Comparison of ENCODE assay signal across 1 cellular context in the genomic region with DNA sequence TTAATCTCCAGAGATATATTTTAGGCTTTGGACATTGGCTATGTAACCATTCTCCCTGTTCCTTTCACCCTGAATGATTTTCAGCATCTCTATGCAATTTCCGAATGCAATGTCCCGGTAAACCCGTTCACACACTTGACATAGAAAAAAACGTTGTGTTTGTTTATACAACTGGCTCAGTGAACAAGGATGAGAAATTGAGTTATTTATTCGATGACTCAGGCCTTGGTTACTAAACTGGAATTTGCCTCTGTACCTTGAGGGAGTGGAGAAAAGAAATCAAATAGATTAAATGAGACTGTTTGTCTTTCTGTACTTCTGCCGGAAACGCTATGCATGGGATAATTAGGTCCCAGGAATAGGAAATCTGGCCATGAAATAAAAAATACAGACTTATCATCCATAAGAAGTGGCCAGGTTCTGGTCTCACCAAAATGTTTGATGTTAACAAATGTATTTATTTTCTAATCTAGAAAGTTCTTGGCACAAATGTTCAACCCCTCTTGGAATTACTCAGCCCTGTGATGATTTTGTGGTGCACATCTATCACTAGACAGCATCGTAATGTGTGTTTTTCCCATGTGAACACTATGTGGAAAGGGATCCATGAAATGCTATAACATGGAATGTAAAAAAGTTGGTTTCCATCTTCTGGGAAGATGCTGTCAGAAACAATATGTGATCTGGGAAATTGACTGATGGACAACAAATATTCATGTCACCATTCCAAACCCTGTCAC.
TF ChIP-seq lines count a peak whose summit lies in the region.

No MANE protein-coding gene starts in this region.

TF ChIP-seq in A549, 52 proteins besides CTCF, POLR2A, EP300 and RAD21 (continued from another document):
- TF ChIP-seq, protein P1, sequence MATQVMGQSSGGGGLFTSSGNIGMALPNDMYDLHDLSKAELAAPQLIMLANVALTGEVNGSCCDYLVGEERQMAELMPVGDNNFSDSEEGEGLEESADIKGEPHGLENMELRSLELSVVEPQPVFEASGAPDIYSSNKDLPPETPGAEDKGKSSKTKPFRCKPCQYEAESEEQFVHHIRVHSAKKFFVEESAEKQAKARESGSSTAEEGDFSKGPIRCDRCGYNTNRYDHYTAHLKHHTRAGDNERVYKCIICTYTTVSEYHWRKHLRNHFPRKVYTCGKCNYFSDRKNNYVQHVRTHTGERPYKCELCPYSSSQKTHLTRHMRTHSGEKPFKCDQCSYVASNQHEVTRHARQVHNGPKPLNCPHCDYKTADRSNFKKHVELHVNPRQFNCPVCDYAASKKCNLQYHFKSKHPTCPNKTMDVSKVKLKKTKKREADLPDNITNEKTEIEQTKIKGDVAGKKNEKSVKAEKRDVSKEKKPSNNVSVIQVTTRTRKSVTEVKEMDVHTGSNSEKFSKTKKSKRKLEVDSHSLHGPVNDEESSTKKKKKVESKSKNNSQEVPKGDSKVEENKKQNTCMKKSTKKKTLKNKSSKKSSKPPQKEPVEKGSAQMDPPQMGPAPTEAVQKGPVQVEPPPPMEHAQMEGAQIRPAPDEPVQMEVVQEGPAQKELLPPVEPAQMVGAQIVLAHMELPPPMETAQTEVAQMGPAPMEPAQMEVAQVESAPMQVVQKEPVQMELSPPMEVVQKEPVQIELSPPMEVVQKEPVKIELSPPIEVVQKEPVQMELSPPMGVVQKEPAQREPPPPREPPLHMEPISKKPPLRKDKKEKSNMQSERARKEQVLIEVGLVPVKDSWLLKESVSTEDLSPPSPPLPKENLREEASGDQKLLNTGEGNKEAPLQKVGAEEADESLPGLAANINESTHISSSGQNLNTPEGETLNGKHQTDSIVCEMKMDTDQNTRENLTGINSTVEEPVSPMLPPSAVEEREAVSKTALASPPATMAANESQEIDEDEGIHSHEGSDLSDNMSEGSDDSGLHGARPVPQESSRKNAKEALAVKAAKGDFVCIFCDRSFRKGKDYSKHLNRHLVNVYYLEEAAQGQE (IDR thresholded peaks at IDR 0.05): no peak
- TF ChIP-seq CBX2 (IDR thresholded peaks at IDR 0.05; ENCODE audit: borderline replicate concordance, low read depth) (no peak), FOXS1 (CRISPR knock-in tag; IDR thresholded peaks at IDR 0.05) (peak; percentile 84; the same call in 1 of the 2 replicates), HEYL (CRISPR knock-in tag; IDR thresholded peaks at IDR 0.05) (no peak), ESRRA (IDR thresholded peaks at IDR 0.05; ENCODE audit: borderline replicate concordance, low read length) (no peak), JUNB (IDR thresholded peaks at IDR 0.05) (peak; percentile 78), SMC3 (IDR thresholded peaks at IDR 0.05) (no peak; the same call in 2 of the 3 replicates), NPAS2 (CRISPR knock-in tag; IDR thresholded peaks at IDR 0.05; ENCODE audit: borderline replicate concordance) (no peak), FOSL2 (IDR thresholded peaks at IDR 0.05) (peak; percentile 67), FOSL2 (CRISPR knock-in tag; IDR thresholded peaks at IDR 0.05) (peak; percentile 83), ZNF302 (CRISPR knock-in tag; IDR thresholded peaks at IDR 0.05) (no peak)
- TF ChIP-seq, protein P2, sequence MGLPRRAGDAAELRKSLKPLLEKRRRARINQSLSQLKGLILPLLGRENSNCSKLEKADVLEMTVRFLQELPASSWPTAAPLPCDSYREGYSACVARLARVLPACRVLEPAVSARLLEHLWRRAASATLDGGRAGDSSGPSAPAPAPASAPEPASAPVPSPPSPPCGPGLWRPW (IDR thresholded peaks at IDR 0.05): no peak
